33 cellular contexts compared by ENCODE assay signal in genomic region chr11:70168405-70168754, GRCh38.
"Had no signal": no experiment of that assay in that cellular context is flagged by ENCODE, and none has a peak within 500 bp of the region (broad histone marks: within the 10 kb centered on the region; RNA-seq: fewer than 3 reads in every experiment).

No MANE protein-coding gene starts in this region.

- H3K9me3 ChIP-seq: adrenal gland, body of pancreas had no signal

- H3K36me3 ChIP-seq: adrenal gland, brain microvascular endothelial cell, cardiac muscle cell had no signal

- H3K4me3 ChIP-seq: adrenal gland, body of pancreas, cardiac muscle cell had no signal

- H3K4me1 ChIP-seq: adrenal gland, body of pancreas had no signal

- ATAC-seq: activated CD8-positive, alpha-beta T cell treated with anti-CD3 and anti-CD28 coated beads for 36 hours; activated naive CD4-positive, alpha-beta T cell treated with anti-CD3 and anti-CD28 coated beads, Interleukin-2, amount 50 U/mL, for 72 hours; activated T-cell treated with anti-CD3 and anti-CD28 coated beads, Interleukin-2, amount 50 U/mL, for 4 hours; activated T-cell treated with anti-CD3 and anti-CD28 coated beads, Interleukin-2, amount 50 U/mL, for 72 hours; activated T-helper 17 cell treated with anti-CD3 and anti-CD28 coated beads, Interleukin-2, amount 50 U/mL, for 72 hours; body of pancreas had no signal

- DNase-seq: activated B cell treated with CpG ODN at 0.5 μM for 24 hours; activated CD4-positive, alpha-beta memory T cell treated with anti-CD3 and anti-CD28 coated beads for 36 hours; activated CD4-positive, alpha-beta T cell treated with anti-CD3 and anti-CD28 coated beads for 4 hours; activated CD4-positive, alpha-beta T cell treated with anti-CD3 and anti-CD28 coated beads, Interleukin-2, amount 10 ng/mL, durations not matched to agents 24 days and 14 days; activated CD4-positive, alpha-beta T cell treated with anti-CD3 and anti-CD28 coated beads, Interleukin-2, amount 50 U/mL, for 1 hour; activated CD4-positive, alpha-beta T cell treated with anti-CD3 and anti-CD28 coated beads, Interleukin-2, amount 50 U/mL, for 4 hours; activated CD4-positive, CD25-positive, alpha-beta regulatory T cell treated with anti-CD3 and anti-CD28 coated beads, Interleukin-2, amount 50 U/mL, for 72 hours; activated CD8-positive, alpha-beta memory T cell treated with anti-CD3 and anti-CD28 coated beads, Interleukin-2, amount 50 U/mL, for 4 hours; activated CD8-positive, alpha-beta T cell treated with anti-CD3 and anti-CD28 coated beads for 36 hours; activated effector memory CD4-positive, alpha-beta T cell treated with anti-CD3 and anti-CD28 coated beads, Interleukin-2, amount 50 U/mL, for 16 hours; activated gamma-delta T cell treated with Interleukin-2 at 50 U/mL for 16 hours; activated naive CD4-positive, alpha-beta T cell; activated naive CD4-positive, alpha-beta T cell treated with anti-CD3 and anti-CD28 coated beads for 36 hours; activated naive CD4-positive, alpha-beta T cell treated with anti-CD3 and anti-CD28 coated beads, Interleukin-2, amount 50 U/mL, for 16 hours; activated naive CD8-positive, alpha-beta T cell treated with anti-CD3 and anti-CD28 coated beads for 36 hours; activated T-cell treated with anti-CD3 and anti-CD28 coated beads for 4 hours; activated T-cell treated with anti-CD3 and anti-CD28 coated beads, Interleukin-2, amount 50 U/mL, for 1 hour; activated T-cell treated with anti-CD3 and anti-CD28 coated beads, Interleukin-2, amount 50 U/mL, for 4 hours; activated T-cell treated with anti-CD3 and anti-CD28 coated beads, Interleukin-2, amount 50 U/mL, for 72 hours; adrenal gland; amniotic stem cell; aorta; body of pancreas; brain microvascular endothelial cell; caudate nucleus; cerebellar nuclear complex; T-helper 1 cell; T-helper 2 cell; T-helper 9 cell had no signal

- H3K27ac ChIP-seq: adrenal gland, body of pancreas, brain microvascular endothelial cell, cardiac muscle cell, VCaP had no signal

- H3K27me3 ChIP-seq: adrenal gland, body of pancreas, cardiac muscle cell had no signal
